In genomic region chr6:15245361-15246216, GRCh38 we compare ENCODE assay signal across 8 cellular contexts. TPM values are rescaled to one million over a fixed set of nuclear protein-coding genes. Genes with fewer than 3 reads are reported as not detected.
DNase-seq lines count a peak whose midpoint lies in the region; ATAC-seq and TF ChIP-seq lines count a peak whose summit lies in the region.

TSS of gene JARID2 (plus strand) at chr6:15246069. CDS start at chr6:15246540, 471 bp downstream.

- H3K27ac ChIP-seq in PC-3 (ENCODE audit: low read length) (peak within 1 kb of the TSS; percentile 62), epithelial cell of prostate (peak within 1 kb of the TSS; percentile 93)

- H3F3A ChIP-seq in PC-3 (ENCODE audit: low read length, unreplicated experiment): no peaks in the 10 kb centered on the region

- peak within 1 kb of the TSS; percentile 86 for H3K9ac ChIP-seq in PC-3 (ENCODE audit: low read length)

- H2AFZ ChIP-seq in PC-3 (ENCODE audit: low read length): peak within 1 kb of the TSS; percentile 92

- peak within 1 kb of the TSS; percentile 88 for H3K4me2 ChIP-seq in PC-3 (ENCODE audit: low read length)

- H3K4me1 ChIP-seq in PC-3 (ENCODE audit: insufficient read depth, low read length): peaks cover 16% of the 10 kb centered on the region

- H3K9me2 ChIP-seq in PC-3 (replicated peaks; ENCODE audit: low read length): no peaks in the 10 kb centered on the region

- peak within 1 kb of the TSS; percentile 87 for H3K4me3 ChIP-seq in Jurkat, Clone E6-1 (ENCODE audit: low read length)
- H3K4me3 ChIP-seq in PC-3 (ENCODE audit: low read length): peak within 1 kb of the TSS; percentile 78

- ATAC-seq in GM21619 (IDR thresholded peaks at IDR 0.05; ENCODE audit: unreplicated experiment) (peak; percentile 50), PC-3 (peak; percentile 61)

- H4K20me1 ChIP-seq in PC-3 (ENCODE audit: low read length): peaks cover 23% of the 10 kb centered on the region

- no peak for TF ChIP-seq CTCF in PC-3 (conservative IDR thresholded peaks at IDR 0.05; ENCODE audit: low read depth, low read length)

- POLR2A ChIA-PET in PC-3 (lab: Charles Lee; ENCODE audit: unreplicated experiment): interaction anchor here (0.6 kb wide), 1 partner anchor 172 kb away, joined by 4 read pairs; no protein-coding TSS in a partner anchor

- DNase-seq in DMS153 treated with DMSO at 0.1 percent for 48 hours (lab: John Stamatoyannopoulos, UW; ENCODE audit: unreplicated experiment) (peak; percentile 84), PC-3 (peak; percentile 98), activated T-cell treated with anti-CD3 and anti-CD28 coated beads for 48 hours (ENCODE audit: low read depth) (peak; percentile 91), epithelial cell of prostate (ENCODE audit: low read depth, low spot score) (peak; percentile 92), mucosa of gallbladder (ENCODE audit: low spot score) (peak; percentile 98)
- peak; percentile 95 for DNase-seq in Jurkat, Clone E6-1 (ENCODE audit: low read depth, low spot score)
- peak; percentile 95 for DNase-seq in stimulated activated CD8-positive, alpha-beta memory T cell treated with anti-CD3 and anti-CD28 coated beads, Interleukin-4, amount 100 ng/mL, for 24 hours (ENCODE audit: low read depth)

- H3K36me3 ChIP-seq in PC-3 (ENCODE audit: low read depth, low read length): no peaks in the 10 kb centered on the region

- H3K27me3 ChIP-seq in PC-3 (ENCODE audit: low read length): no peaks in the 10 kb centered on the region

- intact Hi-C loops in PC-3 (cut with micrococcal nuclease): loop anchor here (1.0 to 10.0 kb wide), 9 partner anchors 105 to 1035 kb away; no protein-coding TSS in a partner anchor

- H3K9me3 ChIP-seq in PC-3 (ENCODE audit: low read length): no peaks in the 10 kb centered on the region

- CTCF ChIA-PET in PC-3 (lab: Charles Lee): interaction anchor here (0.5 kb wide), 1 partner anchor 63 kb away, joined by 4 read pairs; no protein-coding TSS in a partner anchor

- peaks cover 46% of the 10 kb centered on the region for H3K79me2 ChIP-seq in PC-3 (ENCODE audit: low read length)

- BruUV-seq in PC-3 (replicated peaks; lab: Mats Ljungman, UMichigan): no TSS peak

RNA-seq across cellular contexts. Expression of gene JARID2, which starts in this region (rescaled TPM):
- 35.4 TPM for polyA plus RNA-seq in Jurkat, Clone E6-1 (2012; ENCODE audit: insufficient read depth, insufficient read length)
- 11.0 and 13.1 TPM in 2 replicates for total RNA-seq in PC-3 (2014; rRNA removed)
- 10.7 TPM for total RNA-seq in mucosa of gallbladder

Comparison
In these comparisons a context has a peak if more than half of its experiments do, and no peak if none do; other contexts are left out.
1. Peak in every context shown above with its lines: DNase-seq, ATAC-seq, H3K4me3 ChIP-seq and H3K27ac ChIP-seq.